13 cellular contexts compared by ENCODE assay signal in the genomic region with DNA sequence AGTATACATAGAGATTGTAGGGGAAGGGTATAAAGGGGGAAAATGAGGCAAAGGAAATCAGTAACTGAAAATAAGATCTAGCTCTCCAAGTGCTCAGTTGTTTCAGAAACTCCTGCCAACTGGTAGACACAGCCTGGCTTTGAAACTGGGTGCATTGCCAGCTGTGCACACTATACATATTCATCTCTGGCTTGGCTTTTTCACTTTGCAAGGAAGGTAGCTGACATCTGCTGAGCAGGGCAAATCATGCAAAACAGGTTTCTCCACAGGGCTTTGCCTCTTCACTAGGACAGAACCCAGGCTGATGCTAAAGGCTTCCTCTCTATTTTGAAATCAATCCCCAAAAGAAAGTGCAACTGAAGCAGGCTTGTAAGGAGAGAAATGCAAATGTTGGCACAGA.
DNase-seq lines count a peak whose midpoint lies in the region; ATAC-seq and TF ChIP-seq lines count a peak whose summit lies in the region.
"Had no signal": no experiment of that assay in that cellular context is flagged by ENCODE, and none has a peak within 500 bp of the region (broad histone marks: within the 10 kb centered on the region; RNA-seq: fewer than 3 reads in every experiment).

No MANE protein-coding gene starts in this region.

- no peak overlapping the region for H3K4me3 ChIP-seq in OCI-LY3 (ENCODE audit: low read length)
- no peak overlapping the region for H3K4me3 ChIP-seq in neural progenitor cell
- H3K4me3 ChIP-seq: BLaER1, SJCRH30 had no signal

- H3K4me3 Mint-ChIP-seq in neural progenitor cell (no peak overlapping the region), chondrocyte (ENCODE audit: unreplicated experiment) (no peak overlapping the region)
- H3K4me3 Mint-ChIP-seq: activated CD4-positive, alpha-beta T cell treated with anti-CD3 and anti-CD28 coated beads for 36 hours; stimulated activated memory B cell treated with anti-CD40 and anti-IgM and Interleukin-4, amounts not matched to agents 10 μg/mL and 1 μg/mL and 100 μg/mL, for 72 hours had no signal

- TF ChIP-seq CTCF in OCI-LY3 (IDR thresholded peaks at IDR 0.05; ENCODE audit: low read depth, low read length) (0 out of 2 replicates have a peak, but pooled peaks have one; percentile 4), neural progenitor cell (IDR thresholded peaks at IDR 0.05) (no peak), chondrocyte (IDR thresholded peaks at IDR 0.05) (no peak)

- H2AFZ ChIP-seq in OCI-LY3 (ENCODE audit: low read depth, low read length) (no peak overlapping the region), neural progenitor cell (replicated peaks) (no peak overlapping the region)

- H3K4me1 Mint-ChIP-seq in neural progenitor cell (peaks cover 8% of the 10 kb centered on the region), chondrocyte (ENCODE audit: low read depth) (peaks cover 5% of the 10 kb centered on the region)
- H3K4me1 Mint-ChIP-seq: activated CD4-positive, alpha-beta T cell treated with anti-CD3 and anti-CD28 coated beads for 36 hours; stimulated activated memory B cell treated with anti-CD40 and anti-IgM and Interleukin-4, amounts not matched to agents 10 μg/mL and 1 μg/mL and 100 μg/mL, for 72 hours had no signal

- H3K27me3 ChIP-seq in OCI-LY3 (ENCODE audit: low read depth, low read length) (no peaks in the 10 kb centered on the region), neural progenitor cell (no peaks in the 10 kb centered on the region)
- H3K27me3 ChIP-seq: BLaER1, SJCRH30 had no signal

- H3K9me3 Mint-ChIP-seq in neural progenitor cell: no peaks in the 10 kb centered on the region
- H3K9me3 Mint-ChIP-seq in chondrocyte (ENCODE audit: low read depth): no peaks in the 10 kb centered on the region
- H3K9me3 Mint-ChIP-seq: stimulated activated memory B cell treated with anti-CD40 and anti-IgM and Interleukin-4, amounts not matched to agents 10 μg/mL and 1 μg/mL and 100 μg/mL, for 72 hours had no signal

- H3K36me3 Mint-ChIP-seq in neural progenitor cell (no peaks in the 10 kb centered on the region), chondrocyte (ENCODE audit: low read depth) (no peaks in the 10 kb centered on the region)
- H3K36me3 Mint-ChIP-seq: stimulated activated memory B cell treated with anti-CD40 and anti-IgM and Interleukin-4, amounts not matched to agents 10 μg/mL and 1 μg/mL and 100 μg/mL, for 72 hours had no signal

- no peak overlapping the region for H3K27ac ChIP-seq in OCI-LY3 (ENCODE audit: low read length)
- H3K27ac ChIP-seq in neural progenitor cell: no peak overlapping the region
- H3K27ac ChIP-seq: BLaER1, SJCRH30 had no signal

- H3K27ac Mint-ChIP-seq in neural progenitor cell (no peak overlapping the region), chondrocyte (ENCODE audit: unreplicated experiment) (no peak overlapping the region)
- H3K27ac Mint-ChIP-seq: activated CD4-positive, alpha-beta T cell treated with anti-CD3 and anti-CD28 coated beads for 36 hours; stimulated activated memory B cell treated with anti-CD40 and anti-IgM and Interleukin-4, amounts not matched to agents 10 μg/mL and 1 μg/mL and 100 μg/mL, for 72 hours had no signal

- H3K4me2 ChIP-seq in OCI-LY3 (ENCODE audit: low read length): peak overlapping the region; percentile 17
- no peak overlapping the region for H3K4me2 ChIP-seq in neural progenitor cell
- H3K4me2 ChIP-seq: BLaER1 had no signal

- no peaks in the 10 kb centered on the region for H3K79me2 ChIP-seq in OCI-LY3 (ENCODE audit: low read length)
- no peaks in the 10 kb centered on the region for H3K79me2 ChIP-seq in neural progenitor cell (ENCODE audit: low read depth)

- H3K9me3 ChIP-seq in OCI-LY3 (ENCODE audit: insufficient read depth, low read length) (no peaks in the 10 kb centered on the region), neural progenitor cell (ENCODE audit: low read depth) (no peaks in the 10 kb centered on the region)
- H3K9me3 ChIP-seq: BLaER1, SJCRH30 had no signal

- ATAC-seq in GM19328 (IDR thresholded peaks at IDR 0.05; ENCODE audit: unreplicated experiment) (peak; percentile 81), HG03558 (IDR thresholded peaks at IDR 0.05; ENCODE audit: extremely low read depth, unreplicated experiment) (peak; percentile 49), HG03521 (IDR thresholded peaks at IDR 0.05; ENCODE audit: unreplicated experiment) (no peak)
- ATAC-seq: activated CD4-positive, alpha-beta T cell treated with anti-CD3 and anti-CD28 coated beads for 36 hours; stimulated activated memory B cell treated with anti-CD40 and anti-IgM and Interleukin-4, amounts not matched to agents 10 μg/mL and 1 μg/mL and 100 μg/mL, for 72 hours had no signal

- H4K20me1 ChIP-seq in OCI-LY3 (ENCODE audit: insufficient read depth, low read length) (no peaks in the 10 kb centered on the region), neural progenitor cell (ENCODE audit: low read depth) (no peaks in the 10 kb centered on the region)
- H4K20me1 ChIP-seq: BLaER1 had no signal

- H3K27me3 Mint-ChIP-seq in neural progenitor cell (ENCODE audit: insufficient read depth, low read depth) (peaks cover 2% of the 10 kb centered on the region), chondrocyte (ENCODE audit: low read depth) (no peaks in the 10 kb centered on the region)
- H3K27me3 Mint-ChIP-seq: activated CD4-positive, alpha-beta T cell treated with anti-CD3 and anti-CD28 coated beads for 36 hours; stimulated activated memory B cell treated with anti-CD40 and anti-IgM and Interleukin-4, amounts not matched to agents 10 μg/mL and 1 μg/mL and 100 μg/mL, for 72 hours had no signal

- DNase-seq in DMS53 (lab: John Stamatoyannopoulos, UW): peak; percentile 82
- no peak for DNase-seq in D341Med (ENCODE audit: low spot score)
- no peak for DNase-seq in neural progenitor cell (ENCODE audit: low spot score)
- DNase-seq in chondrocyte (ENCODE audit: low spot score): no peak
- DNase-seq: activated CD4-positive, alpha-beta T cell treated with anti-CD3 and anti-CD28 coated beads for 36 hours; activated naive CD4-positive, alpha-beta T cell treated with Interleukin-2 at 50 U/mL for 16 hours had no signal

- H3K9ac ChIP-seq in OCI-LY3 (ENCODE audit: low read length): no peak overlapping the region
- H3K9ac ChIP-seq in neural progenitor cell: no peak overlapping the region
- H3K9ac ChIP-seq: BLaER1 had no signal

- H3K4me1 ChIP-seq in OCI-LY3 (ENCODE audit: low read length) (peaks cover 21% of the 10 kb centered on the region), neural progenitor cell (peaks cover 6% of the 10 kb centered on the region)
- H3K4me1 ChIP-seq: BLaER1 had no signal

- H3F3A ChIP-seq in neural progenitor cell (ENCODE audit: low read depth): no peaks in the 10 kb centered on the region

- H3K36me3 ChIP-seq in OCI-LY3 (replicated peaks; ENCODE audit: low read depth, low read length): no peaks in the 10 kb centered on the region
- no peaks in the 10 kb centered on the region for H3K36me3 ChIP-seq in neural progenitor cell
- H3K36me3 ChIP-seq: BLaER1, SJCRH30 had no signal
